Comparison of ENCODE assay signal across 1 cellular context in the genomic region with DNA sequence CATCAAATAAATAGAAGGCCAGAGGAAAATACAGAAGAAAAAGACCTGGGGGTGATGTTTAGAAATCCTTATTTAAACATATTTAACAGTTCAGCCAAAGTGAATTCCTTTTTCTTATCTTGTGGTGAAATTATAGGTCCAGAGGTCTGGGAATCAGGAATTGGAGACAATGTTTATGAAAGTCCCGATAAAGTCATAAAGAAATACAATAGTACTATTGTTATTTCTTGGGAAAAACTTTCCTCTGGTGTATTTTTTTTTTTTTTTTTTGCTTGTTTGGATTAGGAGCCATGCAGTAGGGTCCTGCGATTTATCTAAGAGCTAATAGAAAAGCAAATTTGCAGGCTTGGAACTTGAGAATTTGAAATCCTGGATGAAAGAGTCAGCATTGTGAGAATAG.
TF ChIP-seq lines count a peak whose summit lies in the region.

No MANE protein-coding gene starts in this region.

TF ChIP-seq in GM23338, 12 proteins besides CTCF, POLR2A, EP300 and RAD21 (continued from another document):
- TF ChIP-seq, protein P1, sequence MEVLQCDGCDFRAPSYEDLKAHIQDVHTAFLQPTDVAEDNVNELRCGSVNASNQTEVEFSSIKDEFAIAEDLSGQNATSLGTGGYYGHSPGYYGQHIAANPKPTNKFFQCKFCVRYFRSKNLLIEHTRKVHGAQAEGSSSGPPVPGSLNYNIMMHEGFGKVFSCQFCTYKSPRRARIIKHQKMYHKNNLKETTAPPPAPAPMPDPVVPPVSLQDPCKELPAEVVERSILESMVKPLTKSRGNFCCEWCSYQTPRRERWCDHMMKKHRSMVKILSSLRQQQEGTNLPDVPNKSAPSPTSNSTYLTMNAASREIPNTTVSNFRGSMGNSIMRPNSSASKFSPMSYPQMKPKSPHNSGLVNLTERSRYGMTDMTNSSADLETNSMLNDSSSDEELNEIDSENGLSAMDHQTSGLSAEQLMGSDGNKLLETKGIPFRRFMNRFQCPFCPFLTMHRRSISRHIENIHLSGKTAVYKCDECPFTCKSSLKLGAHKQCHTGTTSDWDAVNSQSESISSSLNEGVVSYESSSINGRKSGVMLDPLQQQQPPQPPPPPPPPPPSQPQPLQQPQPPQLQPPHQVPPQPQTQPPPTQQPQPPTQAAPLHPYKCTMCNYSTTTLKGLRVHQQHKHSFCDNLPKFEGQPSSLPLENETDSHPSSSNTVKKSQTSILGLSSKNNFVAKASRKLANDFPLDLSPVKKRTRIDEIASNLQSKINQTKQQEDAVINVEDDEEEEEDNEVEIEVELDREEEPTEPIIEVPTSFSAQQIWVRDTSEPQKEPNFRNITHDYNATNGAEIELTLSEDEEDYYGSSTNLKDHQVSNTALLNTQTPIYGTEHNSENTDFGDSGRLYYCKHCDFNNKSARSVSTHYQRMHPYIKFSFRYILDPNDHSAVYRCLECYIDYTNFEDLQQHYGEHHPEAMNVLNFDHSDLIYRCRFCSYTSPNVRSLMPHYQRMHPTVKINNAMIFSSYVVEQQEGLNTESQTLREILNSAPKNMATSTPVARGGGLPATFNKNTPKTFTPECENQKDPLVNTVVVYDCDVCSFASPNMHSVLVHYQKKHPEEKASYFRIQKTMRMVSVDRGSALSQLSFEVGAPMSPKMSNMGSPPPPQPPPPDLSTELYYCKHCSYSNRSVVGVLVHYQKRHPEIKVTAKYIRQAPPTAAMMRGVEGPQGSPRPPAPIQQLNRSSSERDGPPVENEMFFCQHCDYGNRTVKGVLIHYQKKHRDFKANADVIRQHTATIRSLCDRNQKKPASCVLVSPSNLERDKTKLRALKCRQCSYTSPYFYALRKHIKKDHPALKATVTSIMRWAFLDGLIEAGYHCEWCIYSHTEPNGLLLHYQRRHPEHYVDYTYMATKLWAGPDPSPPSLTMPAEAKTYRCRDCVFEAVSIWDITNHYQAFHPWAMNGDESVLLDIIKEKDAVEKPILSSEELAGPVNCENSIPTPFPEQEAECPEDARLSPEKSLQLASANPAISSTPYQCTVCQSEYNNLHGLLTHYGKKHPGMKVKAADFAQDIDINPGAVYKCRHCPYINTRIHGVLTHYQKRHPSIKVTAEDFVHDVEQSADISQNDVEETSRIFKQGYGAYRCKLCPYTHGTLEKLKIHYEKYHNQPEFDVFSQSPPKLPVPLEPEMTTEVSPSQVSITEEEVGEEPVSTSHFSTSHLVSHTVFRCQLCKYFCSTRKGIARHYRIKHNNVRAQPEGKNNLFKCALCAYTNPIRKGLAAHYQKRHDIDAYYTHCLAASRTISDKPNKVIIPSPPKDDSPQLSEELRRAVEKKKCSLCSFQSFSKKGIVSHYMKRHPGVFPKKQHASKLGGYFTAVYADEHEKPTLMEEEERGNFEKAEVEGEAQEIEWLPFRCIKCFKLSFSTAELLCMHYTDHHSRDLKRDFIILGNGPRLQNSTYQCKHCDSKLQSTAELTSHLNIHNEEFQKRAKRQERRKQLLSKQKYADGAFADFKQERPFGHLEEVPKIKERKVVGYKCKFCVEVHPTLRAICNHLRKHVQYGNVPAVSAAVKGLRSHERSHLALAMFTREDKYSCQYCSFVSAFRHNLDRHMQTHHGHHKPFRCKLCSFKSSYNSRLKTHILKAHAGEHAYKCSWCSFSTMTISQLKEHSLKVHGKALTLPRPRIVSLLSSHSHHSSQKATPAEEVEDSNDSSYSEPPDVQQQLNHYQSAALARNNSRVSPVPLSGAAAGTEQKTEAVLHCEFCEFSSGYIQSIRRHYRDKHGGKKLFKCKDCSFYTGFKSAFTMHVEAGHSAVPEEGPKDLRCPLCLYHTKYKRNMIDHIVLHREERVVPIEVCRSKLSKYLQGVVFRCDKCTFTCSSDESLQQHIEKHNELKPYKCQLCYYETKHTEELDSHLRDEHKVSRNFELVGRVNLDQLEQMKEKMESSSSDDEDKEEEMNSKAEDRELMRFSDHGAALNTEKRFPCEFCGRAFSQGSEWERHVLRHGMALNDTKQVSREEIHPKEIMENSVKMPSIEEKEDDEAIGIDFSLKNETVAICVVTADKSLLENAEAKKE (CRISPR knock-in tag; IDR thresholded peaks at IDR 0.05): no peak
- TF ChIP-seq STAT1 (IDR thresholded peaks at IDR 0.05; ENCODE audit: unreplicated experiment) (no peak), EZH2phosphoT487 (IDR thresholded peaks at IDR 0.05; ENCODE audit: unreplicated experiment) (no peak), EZH2 (IDR thresholded peaks at IDR 0.05; ENCODE audit: low read depth, unreplicated experiment) (no peak), ZNF331 (CRISPR knock-in tag; IDR thresholded peaks at IDR 0.05; ENCODE audit: low read depth) (no peak), POLR2AphosphoS5 (IDR thresholded peaks at IDR 0.05; ENCODE audit: low read depth) (no peak)
- TF ChIP-seq, protein P2, sequence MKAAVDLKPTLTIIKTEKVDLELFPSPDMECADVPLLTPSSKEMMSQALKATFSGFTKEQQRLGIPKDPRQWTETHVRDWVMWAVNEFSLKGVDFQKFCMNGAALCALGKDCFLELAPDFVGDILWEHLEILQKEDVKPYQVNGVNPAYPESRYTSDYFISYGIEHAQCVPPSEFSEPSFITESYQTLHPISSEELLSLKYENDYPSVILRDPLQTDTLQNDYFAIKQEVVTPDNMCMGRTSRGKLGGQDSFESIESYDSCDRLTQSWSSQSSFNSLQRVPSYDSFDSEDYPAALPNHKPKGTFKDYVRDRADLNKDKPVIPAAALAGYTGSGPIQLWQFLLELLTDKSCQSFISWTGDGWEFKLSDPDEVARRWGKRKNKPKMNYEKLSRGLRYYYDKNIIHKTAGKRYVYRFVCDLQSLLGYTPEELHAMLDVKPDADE (IDR thresholded peaks at IDR 0.05): no peak
